Comparison of ENCODE assay signal across 2 cellular contexts in the genomic region with DNA sequence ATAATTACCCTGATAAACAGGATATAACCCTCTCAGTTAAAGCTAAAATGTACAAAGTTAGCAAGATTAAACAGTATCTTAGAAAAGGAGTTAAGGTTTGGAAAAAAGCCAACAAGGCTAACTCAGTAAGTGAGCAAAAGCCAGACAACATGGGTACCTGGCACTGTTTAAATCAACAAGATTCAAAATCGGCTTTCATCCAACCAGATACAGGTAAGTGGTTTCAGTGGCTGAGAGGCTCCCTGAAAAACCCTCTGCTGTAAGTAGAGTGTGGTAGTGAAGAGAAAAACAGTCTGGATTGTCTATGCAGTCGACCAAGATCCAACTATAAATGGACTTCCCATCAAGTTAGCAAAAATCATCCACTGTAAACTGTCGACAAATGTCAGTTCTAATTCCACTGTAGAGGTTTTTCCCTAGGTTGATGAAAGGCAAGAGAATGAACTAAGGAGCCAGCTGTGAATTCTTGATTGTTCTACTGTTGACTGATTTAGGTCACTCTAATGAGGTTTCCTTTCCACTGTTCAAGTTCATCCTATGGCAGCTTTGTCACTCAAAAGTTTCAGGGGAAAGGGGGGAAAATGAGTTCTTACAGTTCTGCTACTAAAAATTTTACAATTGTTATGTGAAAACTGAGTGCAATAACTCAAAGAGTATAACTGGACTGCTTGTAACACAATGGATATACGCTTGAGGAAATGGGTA.
TF ChIP-seq lines count a peak whose summit lies in the region.

No MANE protein-coding gene starts in this region.

TF ChIP-seq in GM23338, 12 proteins besides CTCF, POLR2A, EP300 and RAD21 (continued from another document and continues in another):
- TF ChIP-seq, protein P1, sequence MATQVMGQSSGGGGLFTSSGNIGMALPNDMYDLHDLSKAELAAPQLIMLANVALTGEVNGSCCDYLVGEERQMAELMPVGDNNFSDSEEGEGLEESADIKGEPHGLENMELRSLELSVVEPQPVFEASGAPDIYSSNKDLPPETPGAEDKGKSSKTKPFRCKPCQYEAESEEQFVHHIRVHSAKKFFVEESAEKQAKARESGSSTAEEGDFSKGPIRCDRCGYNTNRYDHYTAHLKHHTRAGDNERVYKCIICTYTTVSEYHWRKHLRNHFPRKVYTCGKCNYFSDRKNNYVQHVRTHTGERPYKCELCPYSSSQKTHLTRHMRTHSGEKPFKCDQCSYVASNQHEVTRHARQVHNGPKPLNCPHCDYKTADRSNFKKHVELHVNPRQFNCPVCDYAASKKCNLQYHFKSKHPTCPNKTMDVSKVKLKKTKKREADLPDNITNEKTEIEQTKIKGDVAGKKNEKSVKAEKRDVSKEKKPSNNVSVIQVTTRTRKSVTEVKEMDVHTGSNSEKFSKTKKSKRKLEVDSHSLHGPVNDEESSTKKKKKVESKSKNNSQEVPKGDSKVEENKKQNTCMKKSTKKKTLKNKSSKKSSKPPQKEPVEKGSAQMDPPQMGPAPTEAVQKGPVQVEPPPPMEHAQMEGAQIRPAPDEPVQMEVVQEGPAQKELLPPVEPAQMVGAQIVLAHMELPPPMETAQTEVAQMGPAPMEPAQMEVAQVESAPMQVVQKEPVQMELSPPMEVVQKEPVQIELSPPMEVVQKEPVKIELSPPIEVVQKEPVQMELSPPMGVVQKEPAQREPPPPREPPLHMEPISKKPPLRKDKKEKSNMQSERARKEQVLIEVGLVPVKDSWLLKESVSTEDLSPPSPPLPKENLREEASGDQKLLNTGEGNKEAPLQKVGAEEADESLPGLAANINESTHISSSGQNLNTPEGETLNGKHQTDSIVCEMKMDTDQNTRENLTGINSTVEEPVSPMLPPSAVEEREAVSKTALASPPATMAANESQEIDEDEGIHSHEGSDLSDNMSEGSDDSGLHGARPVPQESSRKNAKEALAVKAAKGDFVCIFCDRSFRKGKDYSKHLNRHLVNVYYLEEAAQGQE (IDR thresholded peaks at IDR 0.05; ENCODE audit: unreplicated experiment): no peak
- TF ChIP-seq, protein P2, sequence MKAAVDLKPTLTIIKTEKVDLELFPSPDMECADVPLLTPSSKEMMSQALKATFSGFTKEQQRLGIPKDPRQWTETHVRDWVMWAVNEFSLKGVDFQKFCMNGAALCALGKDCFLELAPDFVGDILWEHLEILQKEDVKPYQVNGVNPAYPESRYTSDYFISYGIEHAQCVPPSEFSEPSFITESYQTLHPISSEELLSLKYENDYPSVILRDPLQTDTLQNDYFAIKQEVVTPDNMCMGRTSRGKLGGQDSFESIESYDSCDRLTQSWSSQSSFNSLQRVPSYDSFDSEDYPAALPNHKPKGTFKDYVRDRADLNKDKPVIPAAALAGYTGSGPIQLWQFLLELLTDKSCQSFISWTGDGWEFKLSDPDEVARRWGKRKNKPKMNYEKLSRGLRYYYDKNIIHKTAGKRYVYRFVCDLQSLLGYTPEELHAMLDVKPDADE (IDR thresholded peaks at IDR 0.05): no peak
- no peak for TF ChIP-seq CREB1 (CRISPR knock-in tag; IDR thresholded peaks at IDR 0.05; ENCODE audit: low read depth)
- no peak for TF ChIP-seq JUNB (IDR thresholded peaks at IDR 0.05; ENCODE audit: unreplicated experiment)
- TF ChIP-seq, protein P3, sequence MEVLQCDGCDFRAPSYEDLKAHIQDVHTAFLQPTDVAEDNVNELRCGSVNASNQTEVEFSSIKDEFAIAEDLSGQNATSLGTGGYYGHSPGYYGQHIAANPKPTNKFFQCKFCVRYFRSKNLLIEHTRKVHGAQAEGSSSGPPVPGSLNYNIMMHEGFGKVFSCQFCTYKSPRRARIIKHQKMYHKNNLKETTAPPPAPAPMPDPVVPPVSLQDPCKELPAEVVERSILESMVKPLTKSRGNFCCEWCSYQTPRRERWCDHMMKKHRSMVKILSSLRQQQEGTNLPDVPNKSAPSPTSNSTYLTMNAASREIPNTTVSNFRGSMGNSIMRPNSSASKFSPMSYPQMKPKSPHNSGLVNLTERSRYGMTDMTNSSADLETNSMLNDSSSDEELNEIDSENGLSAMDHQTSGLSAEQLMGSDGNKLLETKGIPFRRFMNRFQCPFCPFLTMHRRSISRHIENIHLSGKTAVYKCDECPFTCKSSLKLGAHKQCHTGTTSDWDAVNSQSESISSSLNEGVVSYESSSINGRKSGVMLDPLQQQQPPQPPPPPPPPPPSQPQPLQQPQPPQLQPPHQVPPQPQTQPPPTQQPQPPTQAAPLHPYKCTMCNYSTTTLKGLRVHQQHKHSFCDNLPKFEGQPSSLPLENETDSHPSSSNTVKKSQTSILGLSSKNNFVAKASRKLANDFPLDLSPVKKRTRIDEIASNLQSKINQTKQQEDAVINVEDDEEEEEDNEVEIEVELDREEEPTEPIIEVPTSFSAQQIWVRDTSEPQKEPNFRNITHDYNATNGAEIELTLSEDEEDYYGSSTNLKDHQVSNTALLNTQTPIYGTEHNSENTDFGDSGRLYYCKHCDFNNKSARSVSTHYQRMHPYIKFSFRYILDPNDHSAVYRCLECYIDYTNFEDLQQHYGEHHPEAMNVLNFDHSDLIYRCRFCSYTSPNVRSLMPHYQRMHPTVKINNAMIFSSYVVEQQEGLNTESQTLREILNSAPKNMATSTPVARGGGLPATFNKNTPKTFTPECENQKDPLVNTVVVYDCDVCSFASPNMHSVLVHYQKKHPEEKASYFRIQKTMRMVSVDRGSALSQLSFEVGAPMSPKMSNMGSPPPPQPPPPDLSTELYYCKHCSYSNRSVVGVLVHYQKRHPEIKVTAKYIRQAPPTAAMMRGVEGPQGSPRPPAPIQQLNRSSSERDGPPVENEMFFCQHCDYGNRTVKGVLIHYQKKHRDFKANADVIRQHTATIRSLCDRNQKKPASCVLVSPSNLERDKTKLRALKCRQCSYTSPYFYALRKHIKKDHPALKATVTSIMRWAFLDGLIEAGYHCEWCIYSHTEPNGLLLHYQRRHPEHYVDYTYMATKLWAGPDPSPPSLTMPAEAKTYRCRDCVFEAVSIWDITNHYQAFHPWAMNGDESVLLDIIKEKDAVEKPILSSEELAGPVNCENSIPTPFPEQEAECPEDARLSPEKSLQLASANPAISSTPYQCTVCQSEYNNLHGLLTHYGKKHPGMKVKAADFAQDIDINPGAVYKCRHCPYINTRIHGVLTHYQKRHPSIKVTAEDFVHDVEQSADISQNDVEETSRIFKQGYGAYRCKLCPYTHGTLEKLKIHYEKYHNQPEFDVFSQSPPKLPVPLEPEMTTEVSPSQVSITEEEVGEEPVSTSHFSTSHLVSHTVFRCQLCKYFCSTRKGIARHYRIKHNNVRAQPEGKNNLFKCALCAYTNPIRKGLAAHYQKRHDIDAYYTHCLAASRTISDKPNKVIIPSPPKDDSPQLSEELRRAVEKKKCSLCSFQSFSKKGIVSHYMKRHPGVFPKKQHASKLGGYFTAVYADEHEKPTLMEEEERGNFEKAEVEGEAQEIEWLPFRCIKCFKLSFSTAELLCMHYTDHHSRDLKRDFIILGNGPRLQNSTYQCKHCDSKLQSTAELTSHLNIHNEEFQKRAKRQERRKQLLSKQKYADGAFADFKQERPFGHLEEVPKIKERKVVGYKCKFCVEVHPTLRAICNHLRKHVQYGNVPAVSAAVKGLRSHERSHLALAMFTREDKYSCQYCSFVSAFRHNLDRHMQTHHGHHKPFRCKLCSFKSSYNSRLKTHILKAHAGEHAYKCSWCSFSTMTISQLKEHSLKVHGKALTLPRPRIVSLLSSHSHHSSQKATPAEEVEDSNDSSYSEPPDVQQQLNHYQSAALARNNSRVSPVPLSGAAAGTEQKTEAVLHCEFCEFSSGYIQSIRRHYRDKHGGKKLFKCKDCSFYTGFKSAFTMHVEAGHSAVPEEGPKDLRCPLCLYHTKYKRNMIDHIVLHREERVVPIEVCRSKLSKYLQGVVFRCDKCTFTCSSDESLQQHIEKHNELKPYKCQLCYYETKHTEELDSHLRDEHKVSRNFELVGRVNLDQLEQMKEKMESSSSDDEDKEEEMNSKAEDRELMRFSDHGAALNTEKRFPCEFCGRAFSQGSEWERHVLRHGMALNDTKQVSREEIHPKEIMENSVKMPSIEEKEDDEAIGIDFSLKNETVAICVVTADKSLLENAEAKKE (CRISPR knock-in tag; IDR thresholded peaks at IDR 0.05): no peak
- TF ChIP-seq EZH2phosphoT487 (IDR thresholded peaks at IDR 0.05; ENCODE audit: unreplicated experiment): no peak
- no peak for TF ChIP-seq ZNF331 (CRISPR knock-in tag; IDR thresholded peaks at IDR 0.05; ENCODE audit: low read depth)
- no peak for TF ChIP-seq EZH2 (IDR thresholded peaks at IDR 0.05; ENCODE audit: low read depth, unreplicated experiment)

TF ChIP-seq in SK-N-SH treated with all-trans-retinoic acid at 6 μM for 48 hours, 23 proteins besides CTCF, POLR2A, EP300 and RAD21 (continued from another document):
- TF ChIP-seq PPARA (CRISPR knock-in tag; IDR thresholded peaks at IDR 0.05; ENCODE audit: borderline replicate concordance): no peak
